Comparison of ENCODE assay signal across 19 cellular contexts in genomic region chr11:109929308-109929707, GRCh38.
DNase-seq lines count a peak whose midpoint lies in the region; ATAC-seq and TF ChIP-seq lines count a peak whose summit lies in the region.
"Had no signal": no experiment of that assay in that cellular context is flagged by ENCODE, and none has a peak within 500 bp of the region (broad histone marks: within the 10 kb centered on the region; RNA-seq: fewer than 3 reads in every experiment).

No MANE protein-coding gene starts in this region.

- ATAC-seq in psoas muscle (peak; percentile 62 to 89 (median 86)), GM19397 (IDR thresholded peaks at IDR 0.05; ENCODE audit: unreplicated experiment) (no peak)
- ATAC-seq: CD8-positive, alpha-beta T cell; GM23338; HCT116 had no signal

- H3K4me3 Mint-ChIP-seq in immature natural killer cell: no peak overlapping the region
- H3K4me3 Mint-ChIP-seq: B cell; CD4-positive, CD25-positive, alpha-beta regulatory T cell; CD8-positive, alpha-beta T cell; GM23338; H9 had no signal

- H3K4me1 ChIP-seq in psoas muscle: no peaks in the 10 kb centered on the region
- H3K4me1 ChIP-seq: BLaER1, Caco-2 had no signal

- no peaks in the 10 kb centered on the region for H3K36me3 Mint-ChIP-seq in immature natural killer cell
- H3K36me3 Mint-ChIP-seq: CD4-positive, CD25-positive, alpha-beta regulatory T cell; CD8-positive, alpha-beta T cell had no signal

- DNase-seq in DMS 273 (lab: John Stamatoyannopoulos, UW; ENCODE audit: unreplicated experiment) (peak; percentile 3), DMS 273 treated with DMSO at 0.1 percent for 48 hours (lab: John Stamatoyannopoulos, UW) (no peak), myocyte (ENCODE audit: low read depth) (peak; percentile 93), psoas muscle (no peak), immature natural killer cell (no peak), DMS53 (lab: John Stamatoyannopoulos, UW) (no peak), erythroblast (lab: John Stamatoyannopoulos, UW) (no peak)
- DNase-seq: Caco-2; CD4-positive, CD25-positive, alpha-beta regulatory T cell; CD8-positive, alpha-beta T cell; DND-41; H9 had no signal

- 52 to 61% (median 56%) methylated on average over 3 of the region's 3 CpGs for WGBS in psoas muscle, 3 donors

- no peak overlapping the region for H3K27ac Mint-ChIP-seq in immature natural killer cell
- H3K27ac Mint-ChIP-seq: B cell; CD4-positive, CD25-positive, alpha-beta regulatory T cell; CD8-positive, alpha-beta T cell; GM23338; H9 had no signal

- H3K9me3 ChIP-seq in psoas muscle: no peaks in the 10 kb centered on the region
- H3K9me3 ChIP-seq: BLaER1 had no signal

- no peak overlapping the region for H3K27ac ChIP-seq in psoas muscle
- H3K27ac ChIP-seq: 22Rv1, BLaER1, C4-2B had no signal

- H3K27me3 ChIP-seq in psoas muscle (ENCODE audit: insufficient read depth in 3 of 3, low read length in 2 of 3): no peaks in the 10 kb centered on the region
- H3K27me3 ChIP-seq: BLaER1 had no signal

- H3K4me3 ChIP-seq in psoas muscle: no peak overlapping the region
- H3K4me3 ChIP-seq: BLaER1, GM23338 had no signal

- no peak for TF ChIP-seq CTCF in psoas muscle (IDR thresholded peaks at IDR 0.05)

- no peaks in the 10 kb centered on the region for H3K4me1 Mint-ChIP-seq in immature natural killer cell
- H3K4me1 Mint-ChIP-seq: B cell; CD4-positive, CD25-positive, alpha-beta regulatory T cell had no signal

- H3K36me3 ChIP-seq in psoas muscle (ENCODE audit: insufficient read depth in 1 of 2, low read depth in 1 of 2): no peaks in the 10 kb centered on the region
- H3K36me3 ChIP-seq: BLaER1 had no signal

- no peak for TF ChIP-seq POLR2A in erythroblast (IDR thresholded peaks at IDR 0.05; ENCODE audit: low read length)

- H3K27me3 Mint-ChIP-seq in immature natural killer cell (ENCODE audit: low read depth in 3 of 3): peaks cover 0 to 3% (median 0%) of the 10 kb centered on the region in 3 donors

- intact Hi-C loops in psoas muscle (cut with DNase I): no loop called here

- H3K9me3 Mint-ChIP-seq in immature natural killer cell: peaks cover 0 to 4% (median 0%) of the 10 kb centered on the region in 6 donors
- H3K9me3 Mint-ChIP-seq: CD8-positive, alpha-beta T cell; GM23338 had no signal

Comparison
In these comparisons a context has a peak if more than half of its experiments do, and no peak if none do; other contexts are left out.
1. DNase-seq: peak in DMS 273 (single experiment) and myocyte (single experiment); none in DMS 273 treated with DMSO at 0.1 percent for 48 hours (single experiment), psoas muscle (0 of 2), immature natural killer cell (0 of 3), DMS53 (single experiment) and erythroblast (0 of 2).